Comparison of ENCODE assay signal across 9 cellular contexts in genomic region chr20:17617212-17617867, GRCh38. TPM values are rescaled to one million over a fixed set of nuclear protein-coding genes. Genes with fewer than 3 reads are reported as not detected.
DNase-seq lines count a peak whose midpoint lies in the region; ATAC-seq, FAIRE-seq and TF ChIP-seq lines count a peak whose summit lies in the region.
"Had no signal": no experiment of that assay in that cellular context is flagged by ENCODE, and none has a peak within 500 bp of the region (broad histone marks: within the 10 kb centered on the region; RNA-seq: fewer than 3 reads in every experiment).

No MANE protein-coding gene starts in this region.

- CTCF ChIA-PET in CD8-positive, alpha-beta T cell (lab: Charles Lee), result interaction anchor here (0.7 to 3.5 kb wide), 18 partner anchors 11 to 117 kb away, joined by 3 to 32 read pairs (median 4); no protein-coding TSS in a partner anchor
- CTCF ChIA-PET in RWPE1 (lab: Yijun Ruan, JAX), result interaction anchor here (0.6 to 2.9 kb wide), 6 partner anchors 74 to 112 kb away, joined by 3 to 25 read pairs (median 4); no protein-coding TSS in a partner anchor

- peak; percentile 58 for TF ChIP-seq CTCF in CD8-positive, alpha-beta T cell (IDR thresholded peaks at IDR 0.05)
- peak; percentile 80 for TF ChIP-seq CTCF in RWPE1 (conservative IDR thresholded peaks at IDR 0.05; ENCODE audit: low read depth)
- peak; percentile 30 for TF ChIP-seq CTCF in astrocyte (IDR thresholded peaks at IDR 0.05; ENCODE audit: insufficient read depth, low read depth, low read length)
- peak; percentile 53 for TF ChIP-seq CTCF in hepatocyte (IDR thresholded peaks at IDR 0.05; ENCODE audit: poor library complexity)

- no peak overlapping the region for H3K4me3 Mint-ChIP-seq in CD8-positive, alpha-beta T cell
- no peak overlapping the region for H3K4me3 Mint-ChIP-seq in astrocyte (ENCODE audit: unreplicated experiment)
- H3K4me3 Mint-ChIP-seq: IgD-negative memory B cell had no signal

- WGBS in hepatocyte (ENCODE audit: low lambda C conversion rate, missing lambda C conversion rate), result 78% methylated on average over 15 of the region's 15 CpGs

- H3K4me2 ChIP-seq in astrocyte (ENCODE audit: low read length), result no peak overlapping the region
- H3K4me2 ChIP-seq in hepatocyte, result no peak overlapping the region

- H3K27me3 ChIP-seq in CD8-positive, alpha-beta T cell (ENCODE audit: insufficient read depth, low read length), result no peaks in the 10 kb centered on the region
- H3K27me3 ChIP-seq in astrocyte (ENCODE audit: insufficient read depth, low read length), result no peaks in the 10 kb centered on the region
- no peaks in the 10 kb centered on the region for H3K27me3 ChIP-seq in hepatocyte

- no peak overlapping the region for H3K9ac ChIP-seq in astrocyte (ENCODE audit: low read length)

- H3K27ac Mint-ChIP-seq in CD8-positive, alpha-beta T cell, result no peak overlapping the region
- H3K27ac Mint-ChIP-seq in astrocyte (ENCODE audit: unreplicated experiment), result no peak overlapping the region
- H3K27ac Mint-ChIP-seq: IgD-negative memory B cell had no signal

- peaks cover 10% of the 10 kb centered on the region for H3K4me1 Mint-ChIP-seq in CD8-positive, alpha-beta T cell (ENCODE audit: low read depth)
- peaks cover 6% of the 10 kb centered on the region for H3K4me1 Mint-ChIP-seq in astrocyte (ENCODE audit: low read depth, unreplicated experiment)

- H3K9me2 ChIP-seq in hepatocyte (replicated peaks; ENCODE audit: insufficient read depth), result no peaks in the 10 kb centered on the region

- H3K27me3 Mint-ChIP-seq in CD8-positive, alpha-beta T cell (ENCODE audit: low read depth), result no peaks in the 10 kb centered on the region
- no peaks in the 10 kb centered on the region for H3K27me3 Mint-ChIP-seq in astrocyte (ENCODE audit: low read depth, unreplicated experiment)
- H3K27me3 Mint-ChIP-seq: IgD-negative memory B cell had no signal

- intact Hi-C loops in CD8-positive, alpha-beta T cell (cut with DNase I, micrococcal nuclease), result loop anchor here (1.0 kb wide), 3 partner anchors 80 to 113 kb away; no protein-coding TSS in a partner anchor

- POLR2A ChIA-PET in CD8-positive, alpha-beta T cell (lab: Charles Lee), result no interaction called here
- POLR2A ChIA-PET in RWPE1 (lab: Yijun Ruan, JAX; ENCODE audit: low non-redundant PET), result no interaction called here

- H3K79me2 ChIP-seq in astrocyte (ENCODE audit: insufficient read depth, low read length), result peaks cover 3% of the 10 kb centered on the region
- no peaks in the 10 kb centered on the region for H3K79me2 ChIP-seq in hepatocyte

- no peak overlapping the region for H3K4me3 ChIP-seq in CD8-positive, alpha-beta T cell (ENCODE audit: low read depth, low read length)
- H3K4me3 ChIP-seq in astrocyte (ENCODE audit: insufficient read depth, low read depth, low read length) (no peak overlapping the region), hepatocyte (no peak overlapping the region)

- H3K4me1 ChIP-seq in CD8-positive, alpha-beta T cell (ENCODE audit: insufficient read depth, low read length), result peaks cover 8% of the 10 kb centered on the region
- H3K4me1 ChIP-seq in astrocyte (ENCODE audit: insufficient read depth, low read length), result peaks cover 11% of the 10 kb centered on the region
- H3K4me1 ChIP-seq in hepatocyte (ENCODE audit: insufficient read depth), result peaks cover 23% of the 10 kb centered on the region

- H3K9me3 ChIP-seq in CD8-positive, alpha-beta T cell (ENCODE audit: low read length), result no peaks in the 10 kb centered on the region
- no peaks in the 10 kb centered on the region for H3K9me3 ChIP-seq in astrocyte (ENCODE audit: insufficient read depth, low read depth, low read length)
- no peaks in the 10 kb centered on the region for H3K9me3 ChIP-seq in hepatocyte (ENCODE audit: low read depth)

- no peak overlapping the region for H2AFZ ChIP-seq in astrocyte (ENCODE audit: low read depth, low read length)
- no peak overlapping the region for H2AFZ ChIP-seq in hepatocyte

- peak in 5 of 7 experiments; percentile 25 to 65 (median 53) for DNase-seq in CD8-positive, alpha-beta T cell
- peak; percentile 54 for DNase-seq in RWPE1 (ENCODE audit: low spot score)
- DNase-seq in astrocyte (ENCODE audit: low read depth), result no peak
- peak; percentile 58 for DNase-seq in hepatocyte (ENCODE audit: low spot score)
- DNase-seq in stimulated activated CD4-positive, alpha-beta T cell treated with anti-CD3 and anti-CD28 coated beads, Interleukin-12 subunit alpha, Interleukin-12 subunit beta, amount 100 ng/mL, for 4 hours, result peak; percentile 35
- no peak for DNase-seq in NOMO-1 treated with DMSO at 0.1 percent for 48 hours (lab: John Stamatoyannopoulos, UW; ENCODE audit: unreplicated experiment)

- H4K20me1 ChIP-seq in astrocyte (ENCODE audit: insufficient read depth, low read length) (peaks cover 98% of the 10 kb centered on the region), hepatocyte (ENCODE audit: insufficient read depth, poor library complexity, severe bottlenecking) (peaks cover 9% of the 10 kb centered on the region)

- H3K9me3 Mint-ChIP-seq in CD8-positive, alpha-beta T cell, result no peaks in the 10 kb centered on the region
- H3K9me3 Mint-ChIP-seq in astrocyte (ENCODE audit: unreplicated experiment), result no peaks in the 10 kb centered on the region
- H3K9me3 Mint-ChIP-seq: IgD-negative memory B cell had no signal

- no peaks in the 10 kb centered on the region for H3K36me3 ChIP-seq in CD8-positive, alpha-beta T cell (ENCODE audit: insufficient read depth, low read length)
- H3K36me3 ChIP-seq in astrocyte (ENCODE audit: insufficient read depth, low read length), result peaks cover 42% of the 10 kb centered on the region
- H3K36me3 ChIP-seq in hepatocyte (replicated peaks; ENCODE audit: insufficient read depth, low read depth), result peaks cover 6% of the 10 kb centered on the region

- FAIRE-seq in astrocyte (lab: Jason Lieb, UNC), result no peak

- peak; percentile 55 for ATAC-seq in CD8-positive, alpha-beta T cell
- ATAC-seq in HG02798 (IDR thresholded peaks at IDR 0.05; ENCODE audit: poor library complexity, unreplicated experiment) (peak; percentile 65), HG03196 (IDR thresholded peaks at IDR 0.05; ENCODE audit: unreplicated experiment) (no peak)

- peaks cover 38% of the 10 kb centered on the region for H3K36me3 Mint-ChIP-seq in CD8-positive, alpha-beta T cell
- H3K36me3 Mint-ChIP-seq in astrocyte (ENCODE audit: low read depth, unreplicated experiment), result peaks cover 7% of the 10 kb centered on the region

- H3K27ac ChIP-seq in CD8-positive, alpha-beta T cell (ENCODE audit: low read depth, low read length), result no peak overlapping the region
- H3K27ac ChIP-seq in RWPE1, result peak overlapping the region; percentile 76
- no peak overlapping the region for H3K27ac ChIP-seq in astrocyte (ENCODE audit: low read depth, low read length)
- peak overlapping the region; percentile 12 for H3K27ac ChIP-seq in hepatocyte

RNA-seq across cellular contexts. Expression of gene DSTN, which starts 47.5 kb away (rescaled TPM):
- 10 to 100 TPM; 40.5 to 42.9 TPM for total RNA-seq in CD8-positive, alpha-beta T cell
- 542 and 552 TPM in 2 replicates for total RNA-seq in astrocyte
- total RNA-seq in hepatocyte, result 315 and 342 TPM in 2 replicates
- 352 and 369 TPM in 2 replicates for polyA plus RNA-seq in hepatocyte

Comparison
In these comparisons a context has a peak if more than half of its experiments do, and no peak if none do; other contexts are left out.
1. DNase-seq: peak in CD8-positive, alpha-beta T cell (5 of 7), RWPE1 (single experiment), hepatocyte (single experiment) and stimulated activated CD4-positive, alpha-beta T cell treated with anti-CD3 and anti-CD28 coated beads, Interleukin-12 subunit alpha, Interleukin-12 subunit beta, amount 100 ng/mL, for 4 hours (single experiment); none in astrocyte (single experiment) and NOMO-1 treated with DMSO at 0.1 percent for 48 hours (single experiment).
2. H3K27ac ChIP-seq: peak in RWPE1 (single experiment) and hepatocyte (single experiment); none in CD8-positive, alpha-beta T cell (single experiment) and astrocyte (single experiment).
3. CTCF ChIP-seq: peak in every context shown above with its lines; median percentile 80 in RWPE1; 58 in CD8-positive, alpha-beta T cell; 53 in hepatocyte; 30 in astrocyte.